Comparison of ENCODE assay signal across 1 cellular context in the genomic region with DNA sequence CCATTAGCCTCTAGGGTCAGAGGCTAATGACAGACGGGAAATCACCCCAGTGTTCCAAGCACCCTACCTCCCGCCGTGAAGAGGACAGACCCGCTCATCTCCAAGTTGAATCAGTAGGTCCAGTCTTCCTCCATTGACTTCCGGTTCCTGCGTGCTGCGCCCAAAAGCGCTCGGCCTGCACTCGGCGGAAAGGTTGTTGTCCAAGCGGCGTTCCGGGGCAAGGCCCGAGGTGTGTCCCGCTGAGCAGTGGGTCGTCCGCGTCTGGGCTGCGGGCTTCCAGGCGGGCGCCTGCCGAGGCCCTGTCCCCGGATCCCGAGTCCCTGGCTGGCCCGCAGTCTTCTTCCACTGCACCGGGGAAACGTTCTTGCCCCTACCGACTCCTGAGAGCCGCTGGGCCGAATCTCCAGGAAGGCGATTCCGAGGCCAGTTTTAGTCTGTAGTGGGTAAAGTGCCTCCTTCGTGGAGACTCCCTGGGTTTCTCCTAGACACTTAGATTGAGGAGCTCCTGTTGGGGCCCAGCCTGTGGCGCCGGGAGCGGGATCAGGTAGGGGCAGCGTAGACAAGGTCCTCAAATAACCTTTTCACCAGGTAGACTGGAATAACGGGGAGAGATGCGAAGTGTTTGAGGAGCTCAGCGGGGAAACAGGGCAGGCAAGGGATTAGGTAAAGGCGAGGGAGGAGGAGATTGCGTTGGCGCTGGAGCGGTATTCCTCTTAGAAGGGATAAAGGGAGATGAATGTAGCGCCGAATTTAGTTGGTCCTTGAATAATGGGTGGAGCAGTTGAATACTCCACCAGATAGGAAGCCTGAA.
TF ChIP-seq lines count a peak whose summit lies in the region.

A gene with protein sequence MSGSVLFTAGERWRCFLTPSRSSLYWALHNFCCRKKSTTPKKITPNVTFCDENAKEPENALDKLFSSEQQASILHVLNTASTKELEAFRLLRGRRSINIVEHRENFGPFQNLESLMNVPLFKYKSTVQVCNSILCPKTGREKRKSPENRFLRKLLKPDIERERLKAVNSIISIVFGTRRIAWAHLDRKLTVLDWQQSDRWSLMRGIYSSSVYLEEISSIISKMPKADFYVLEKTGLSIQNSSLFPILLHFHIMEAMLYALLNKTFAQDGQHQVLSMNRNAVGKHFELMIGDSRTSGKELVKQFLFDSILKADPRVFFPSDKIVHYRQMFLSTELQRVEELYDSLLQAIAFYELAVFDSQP (minus strand): TSS at position 138 of the 811 bp plus-strand sequence. CDS start 40 bp downstream, at position 98.

TF ChIP-seq in HepG2, 621 proteins besides CTCF, POLR2A, EP300 and RAD21 (continued from another document and continues in another):
- TF ChIP-seq, protein P1, sequence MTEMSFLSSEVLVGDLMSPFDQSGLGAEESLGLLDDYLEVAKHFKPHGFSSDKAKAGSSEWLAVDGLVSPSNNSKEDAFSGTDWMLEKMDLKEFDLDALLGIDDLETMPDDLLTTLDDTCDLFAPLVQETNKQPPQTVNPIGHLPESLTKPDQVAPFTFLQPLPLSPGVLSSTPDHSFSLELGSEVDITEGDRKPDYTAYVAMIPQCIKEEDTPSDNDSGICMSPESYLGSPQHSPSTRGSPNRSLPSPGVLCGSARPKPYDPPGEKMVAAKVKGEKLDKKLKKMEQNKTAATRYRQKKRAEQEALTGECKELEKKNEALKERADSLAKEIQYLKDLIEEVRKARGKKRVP (CRISPR knock-in tag; IDR thresholded peaks at IDR 0.05), result peak in 1 of 2 experiments; percentile 71; a peak in 1 of 4 replicates
- TF ChIP-seq MTF2 (CRISPR knock-in tag; IDR thresholded peaks at IDR 0.05; ENCODE audit: borderline replicate concordance) (no peak), GFI1 (CRISPR knock-in tag; IDR thresholded peaks at IDR 0.05; ENCODE audit: borderline replicate concordance) (peak; percentile 83), KDM2A (CRISPR knock-in tag; IDR thresholded peaks at IDR 0.05; ENCODE audit: borderline replicate concordance, low read depth) (peak; percentile 99), HDAC6 (IDR thresholded peaks at IDR 0.05; ENCODE audit: low read depth, low read length) (no peak), RBM39 (IDR thresholded peaks at IDR 0.05; ENCODE audit: low read depth, low read length, poor library complexity, severe bottlenecking) (peak; percentile 94), ZNF367 (CRISPR knock-in tag; IDR thresholded peaks at IDR 0.05; ENCODE audit: borderline replicate concordance) (peak; percentile 92; the same call in 1 of the 2 replicates), ZNF570 (CRISPR knock-in tag; IDR thresholded peaks at IDR 0.05; ENCODE audit: borderline replicate concordance) (no peak), NCOA2 (CRISPR knock-in tag; IDR thresholded peaks at IDR 0.05) (peak; percentile 73), SP140L (CRISPR knock-in tag; IDR thresholded peaks at IDR 0.05; ENCODE audit: borderline replicate concordance) (peak; percentile 95; the same call in 1 of the 2 replicates), ZNF33B (CRISPR knock-in tag; IDR thresholded peaks at IDR 0.05) (no peak; the same call in 1 of the 2 replicates), ZNF17 (CRISPR knock-in tag; IDR thresholded peaks at IDR 0.05) (no peak), ZBTB8A (CRISPR knock-in tag; IDR thresholded peaks at IDR 0.05; ENCODE audit: borderline replicate concordance, low read depth) (no peak), HDAC1 (CRISPR knock-in tag; IDR thresholded peaks at IDR 0.05) (peak; percentile 96), ZFP90 (CRISPR knock-in tag; IDR thresholded peaks at IDR 0.05; ENCODE audit: borderline replicate concordance) (peak; percentile 91; the same call in 1 of the 2 replicates), CENPX (CRISPR knock-in tag; IDR thresholded peaks at IDR 0.05) (no peak), RCOR2 (CRISPR knock-in tag; IDR thresholded peaks at IDR 0.05) (no peak), NKX3-1 (CRISPR knock-in tag; IDR thresholded peaks at IDR 0.05) (peak; percentile 95; the same call in 1 of the 2 replicates), ZNF670 (CRISPR knock-in tag; IDR thresholded peaks at IDR 0.05; ENCODE audit: borderline replicate concordance) (peak; percentile 95), ZNF619 (CRISPR knock-in tag; IDR thresholded peaks at IDR 0.05) (no peak), ETV6 (CRISPR knock-in tag; conservative IDR thresholded peaks at IDR 0.05) (peak; percentile 63; the same call in 1 of the 2 replicates), ZNF839 (CRISPR knock-in tag; IDR thresholded peaks at IDR 0.05; ENCODE audit: borderline replicate concordance) (0 out of 2 replicates have a peak, but pooled peaks have one; percentile 60), HMG20A (CRISPR knock-in tag; IDR thresholded peaks at IDR 0.05; ENCODE audit: borderline replicate concordance) (peak; percentile 49; the same call in 1 of the 2 replicates), ZNF446 (CRISPR knock-in tag; IDR thresholded peaks at IDR 0.05) (peak; percentile 75; the same call in 1 of the 2 replicates), KAT7 (CRISPR knock-in tag; IDR thresholded peaks at IDR 0.05; ENCODE audit: borderline replicate concordance) (peak; percentile 99), SPEN (CRISPR knock-in tag; IDR thresholded peaks at IDR 0.05; ENCODE audit: low read depth) (peak; percentile 98), KLF11 (CRISPR knock-in tag; IDR thresholded peaks at IDR 0.05) (0 out of 2 replicates have a peak, but pooled peaks have one; percentile 85), GATA4 (IDR thresholded peaks at IDR 0.05; ENCODE audit: borderline replicate concordance, low read depth) (0 out of 2 replicates have a peak, but pooled peaks have one; percentile 26), ZNF101 (CRISPR knock-in tag; IDR thresholded peaks at IDR 0.05; ENCODE audit: borderline replicate concordance, low read depth) (peak; percentile 94; the same call in 1 of the 2 replicates)
- TF ChIP-seq, protein P2, sequence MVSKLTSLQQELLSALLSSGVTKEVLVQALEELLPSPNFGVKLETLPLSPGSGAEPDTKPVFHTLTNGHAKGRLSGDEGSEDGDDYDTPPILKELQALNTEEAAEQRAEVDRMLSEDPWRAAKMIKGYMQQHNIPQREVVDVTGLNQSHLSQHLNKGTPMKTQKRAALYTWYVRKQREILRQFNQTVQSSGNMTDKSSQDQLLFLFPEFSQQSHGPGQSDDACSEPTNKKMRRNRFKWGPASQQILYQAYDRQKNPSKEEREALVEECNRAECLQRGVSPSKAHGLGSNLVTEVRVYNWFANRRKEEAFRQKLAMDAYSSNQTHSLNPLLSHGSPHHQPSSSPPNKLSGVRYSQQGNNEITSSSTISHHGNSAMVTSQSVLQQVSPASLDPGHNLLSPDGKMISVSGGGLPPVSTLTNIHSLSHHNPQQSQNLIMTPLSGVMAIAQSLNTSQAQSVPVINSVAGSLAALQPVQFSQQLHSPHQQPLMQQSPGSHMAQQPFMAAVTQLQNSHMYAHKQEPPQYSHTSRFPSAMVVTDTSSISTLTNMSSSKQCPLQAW (CRISPR knock-in tag; IDR thresholded peaks at IDR 0.05), result peak; percentile 75; the same call in 1 of the 2 replicates
- TF ChIP-seq, protein P3, sequence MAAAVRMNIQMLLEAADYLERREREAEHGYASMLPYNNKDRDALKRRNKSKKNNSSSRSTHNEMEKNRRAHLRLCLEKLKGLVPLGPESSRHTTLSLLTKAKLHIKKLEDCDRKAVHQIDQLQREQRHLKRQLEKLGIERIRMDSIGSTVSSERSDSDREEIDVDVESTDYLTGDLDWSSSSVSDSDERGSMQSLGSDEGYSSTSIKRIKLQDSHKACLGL (CRISPR knock-in tag; IDR thresholded peaks at IDR 0.05), result peak; percentile 80
- TF ChIP-seq, protein P4, sequence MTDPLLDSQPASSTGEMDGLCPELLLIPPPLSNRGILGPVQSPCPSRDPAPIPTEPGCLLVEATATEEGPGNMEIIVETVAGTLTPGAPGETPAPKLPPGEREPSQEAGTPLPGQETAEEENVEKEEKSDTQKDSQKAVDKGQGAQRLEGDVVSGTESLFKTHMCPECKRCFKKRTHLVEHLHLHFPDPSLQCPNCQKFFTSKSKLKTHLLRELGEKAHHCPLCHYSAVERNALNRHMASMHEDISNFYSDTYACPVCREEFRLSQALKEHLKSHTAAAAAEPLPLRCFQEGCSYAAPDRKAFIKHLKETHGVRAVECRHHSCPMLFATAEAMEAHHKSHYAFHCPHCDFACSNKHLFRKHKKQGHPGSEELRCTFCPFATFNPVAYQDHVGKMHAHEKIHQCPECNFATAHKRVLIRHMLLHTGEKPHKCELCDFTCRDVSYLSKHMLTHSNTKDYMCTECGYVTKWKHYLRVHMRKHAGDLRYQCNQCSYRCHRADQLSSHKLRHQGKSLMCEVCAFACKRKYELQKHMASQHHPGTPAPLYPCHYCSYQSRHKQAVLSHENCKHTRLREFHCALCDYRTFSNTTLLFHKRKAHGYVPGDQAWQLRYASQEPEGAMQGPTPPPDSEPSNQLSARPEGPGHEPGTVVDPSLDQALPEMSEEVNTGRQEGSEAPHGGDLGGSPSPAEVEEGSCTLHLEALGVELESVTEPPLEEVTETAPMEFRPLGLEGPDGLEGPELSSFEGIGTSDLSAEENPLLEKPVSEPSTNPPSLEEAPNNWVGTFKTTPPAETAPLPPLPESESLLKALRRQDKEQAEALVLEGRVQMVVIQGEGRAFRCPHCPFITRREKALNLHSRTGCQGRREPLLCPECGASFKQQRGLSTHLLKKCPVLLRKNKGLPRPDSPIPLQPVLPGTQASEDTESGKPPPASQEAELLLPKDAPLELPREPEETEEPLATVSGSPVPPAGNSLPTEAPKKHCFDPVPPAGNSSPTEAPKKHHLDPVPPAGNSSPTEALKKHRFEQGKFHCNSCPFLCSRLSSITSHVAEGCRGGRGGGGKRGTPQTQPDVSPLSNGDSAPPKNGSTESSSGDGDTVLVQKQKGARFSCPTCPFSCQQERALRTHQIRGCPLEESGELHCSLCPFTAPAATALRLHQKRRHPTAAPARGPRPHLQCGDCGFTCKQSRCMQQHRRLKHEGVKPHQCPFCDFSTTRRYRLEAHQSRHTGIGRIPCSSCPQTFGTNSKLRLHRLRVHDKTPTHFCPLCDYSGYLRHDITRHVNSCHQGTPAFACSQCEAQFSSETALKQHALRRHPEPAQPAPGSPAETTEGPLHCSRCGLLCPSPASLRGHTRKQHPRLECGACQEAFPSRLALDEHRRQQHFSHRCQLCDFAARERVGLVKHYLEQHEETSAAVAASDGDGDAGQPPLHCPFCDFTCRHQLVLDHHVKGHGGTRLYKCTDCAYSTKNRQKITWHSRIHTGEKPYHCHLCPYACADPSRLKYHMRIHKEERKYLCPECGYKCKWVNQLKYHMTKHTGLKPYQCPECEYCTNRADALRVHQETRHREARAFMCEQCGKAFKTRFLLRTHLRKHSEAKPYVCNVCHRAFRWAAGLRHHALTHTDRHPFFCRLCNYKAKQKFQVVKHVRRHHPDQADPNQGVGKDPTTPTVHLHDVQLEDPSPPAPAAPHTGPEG (CRISPR knock-in tag; IDR thresholded peaks at IDR 0.05), result peak; percentile 94
- TF ChIP-seq, protein P5, sequence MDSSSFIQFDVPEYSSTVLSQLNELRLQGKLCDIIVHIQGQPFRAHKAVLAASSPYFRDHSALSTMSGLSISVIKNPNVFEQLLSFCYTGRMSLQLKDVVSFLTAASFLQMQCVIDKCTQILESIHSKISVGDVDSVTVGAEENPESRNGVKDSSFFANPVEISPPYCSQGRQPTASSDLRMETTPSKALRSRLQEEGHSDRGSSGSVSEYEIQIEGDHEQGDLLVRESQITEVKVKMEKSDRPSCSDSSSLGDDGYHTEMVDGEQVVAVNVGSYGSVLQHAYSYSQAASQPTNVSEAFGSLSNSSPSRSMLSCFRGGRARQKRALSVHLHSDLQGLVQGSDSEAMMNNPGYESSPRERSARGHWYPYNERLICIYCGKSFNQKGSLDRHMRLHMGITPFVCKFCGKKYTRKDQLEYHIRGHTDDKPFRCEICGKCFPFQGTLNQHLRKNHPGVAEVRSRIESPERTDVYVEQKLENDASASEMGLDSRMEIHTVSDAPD (CRISPR knock-in tag; IDR thresholded peaks at IDR 0.05), result no peak
- TF ChIP-seq, protein P6, sequence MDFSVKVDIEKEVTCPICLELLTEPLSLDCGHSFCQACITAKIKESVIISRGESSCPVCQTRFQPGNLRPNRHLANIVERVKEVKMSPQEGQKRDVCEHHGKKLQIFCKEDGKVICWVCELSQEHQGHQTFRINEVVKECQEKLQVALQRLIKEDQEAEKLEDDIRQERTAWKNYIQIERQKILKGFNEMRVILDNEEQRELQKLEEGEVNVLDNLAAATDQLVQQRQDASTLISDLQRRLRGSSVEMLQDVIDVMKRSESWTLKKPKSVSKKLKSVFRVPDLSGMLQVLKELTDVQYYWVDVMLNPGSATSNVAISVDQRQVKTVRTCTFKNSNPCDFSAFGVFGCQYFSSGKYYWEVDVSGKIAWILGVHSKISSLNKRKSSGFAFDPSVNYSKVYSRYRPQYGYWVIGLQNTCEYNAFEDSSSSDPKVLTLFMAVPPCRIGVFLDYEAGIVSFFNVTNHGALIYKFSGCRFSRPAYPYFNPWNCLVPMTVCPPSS (IDR thresholded peaks at IDR 0.05), result no peak
- TF ChIP-seq, protein P7, sequence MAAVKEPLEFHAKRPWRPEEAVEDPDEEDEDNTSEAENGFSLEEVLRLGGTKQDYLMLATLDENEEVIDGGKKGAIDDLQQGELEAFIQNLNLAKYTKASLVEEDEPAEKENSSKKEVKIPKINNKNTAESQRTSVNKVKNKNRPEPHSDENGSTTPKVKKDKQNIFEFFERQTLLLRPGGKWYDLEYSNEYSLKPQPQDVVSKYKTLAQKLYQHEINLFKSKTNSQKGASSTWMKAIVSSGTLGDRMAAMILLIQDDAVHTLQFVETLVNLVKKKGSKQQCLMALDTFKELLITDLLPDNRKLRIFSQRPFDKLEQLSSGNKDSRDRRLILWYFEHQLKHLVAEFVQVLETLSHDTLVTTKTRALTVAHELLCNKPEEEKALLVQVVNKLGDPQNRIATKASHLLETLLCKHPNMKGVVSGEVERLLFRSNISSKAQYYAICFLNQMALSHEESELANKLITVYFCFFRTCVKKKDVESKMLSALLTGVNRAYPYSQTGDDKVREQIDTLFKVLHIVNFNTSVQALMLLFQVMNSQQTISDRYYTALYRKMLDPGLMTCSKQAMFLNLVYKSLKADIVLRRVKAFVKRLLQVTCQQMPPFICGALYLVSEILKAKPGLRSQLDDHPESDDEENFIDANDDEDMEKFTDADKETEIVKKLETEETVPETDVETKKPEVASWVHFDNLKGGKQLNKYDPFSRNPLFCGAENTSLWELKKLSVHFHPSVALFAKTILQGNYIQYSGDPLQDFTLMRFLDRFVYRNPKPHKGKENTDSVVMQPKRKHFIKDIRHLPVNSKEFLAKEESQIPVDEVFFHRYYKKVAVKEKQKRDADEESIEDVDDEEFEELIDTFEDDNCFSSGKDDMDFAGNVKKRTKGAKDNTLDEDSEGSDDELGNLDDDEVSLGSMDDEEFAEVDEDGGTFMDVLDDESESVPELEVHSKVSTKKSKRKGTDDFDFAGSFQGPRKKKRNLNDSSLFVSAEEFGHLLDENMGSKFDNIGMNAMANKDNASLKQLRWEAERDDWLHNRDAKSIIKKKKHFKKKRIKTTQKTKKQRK (IDR thresholded peaks at IDR 0.05; ENCODE audit: low read length), result no peak
